10 cellular contexts compared by ENCODE assay signal in the genomic region with DNA sequence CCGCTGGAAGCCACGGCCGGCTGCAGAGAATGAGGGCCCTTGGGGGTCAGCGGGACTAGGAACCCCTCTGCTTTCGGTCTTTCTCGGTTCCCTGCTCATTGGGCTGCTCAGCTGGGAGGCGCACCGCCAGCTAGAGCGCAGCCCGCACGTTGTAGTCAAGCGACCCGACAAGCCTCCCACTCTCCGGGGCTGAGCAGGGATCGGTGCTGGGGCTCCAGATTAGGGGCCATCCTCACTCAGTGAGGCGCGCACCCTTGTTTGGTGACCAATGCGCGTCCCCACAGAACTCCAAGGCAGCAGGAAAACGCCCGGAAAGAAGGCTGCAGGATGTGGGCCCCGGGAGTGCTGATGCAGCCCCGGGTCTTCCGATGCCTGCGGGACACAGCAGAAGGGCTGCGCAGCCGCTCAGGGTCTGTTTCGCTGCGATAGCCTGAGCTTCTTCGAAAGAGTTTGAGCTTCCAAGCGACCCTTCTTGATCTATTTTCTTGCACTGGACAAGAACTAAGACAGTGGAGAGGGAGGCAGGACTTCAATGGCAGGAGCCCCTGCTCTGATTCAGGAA. TPM values are rescaled to one million over a fixed set of nuclear protein-coding genes. Genes with fewer than 3 reads are reported as not detected.
DNase-seq lines count a peak whose midpoint lies in the region; ATAC-seq lines count a peak whose summit lies in the region.
"Not testable (repeated sequence)": the region's sequence is repeated elsewhere in the genome, so short reads cannot be mapped to it uniquely, and the experiment has no call there.
"Had no signal": no experiment of that assay in that cellular context is flagged by ENCODE, and none has a peak within 500 bp of the region (broad histone marks: within the 10 kb centered on the region; RNA-seq: fewer than 3 reads in every experiment).

No MANE protein-coding gene starts in this region.

- not testable (repeated sequence) for H3K27me3 ChIP-seq in right cardiac atrium (ENCODE audit: control insufficient read depth, insufficient read depth)

- peak; percentile 42 for ATAC-seq in T-helper 17 cell
- ATAC-seq in activated naive CD4-positive, alpha-beta T cell treated with anti-CD3 and anti-CD28 coated beads, Interleukin-2, amount 50 U/mL, for 72 hours, result peak; percentile 34 to 37
- peak; percentile 63 for ATAC-seq in Right ventricle myocardium superior (ENCODE audit: poor library complexity)
- peak; percentile 18 to 22 for ATAC-seq in right cardiac atrium
- ATAC-seq in naive thymus-derived CD8-positive, alpha-beta T cell, result peak; percentile 42 to 52
- peak; percentile 23 to 29 for ATAC-seq in stimulated activated naive B cell treated with anti-CD40 and anti-IgM and Interleukin-4, amounts not matched to agents 10 μg/mL and 1 μg/mL and 100 μg/mL, for 72 hours (replicated peaks)

- H3K36me3 Mint-ChIP-seq in T-helper 17 cell (ENCODE audit: low read depth); activated T-cell treated with anti-CD3 and anti-CD28 coated beads, Interleukin-2, amount 50 U/mL, for 24 hours (ENCODE audit: low read depth); activated naive CD4-positive, alpha-beta T cell treated with anti-CD3 and anti-CD28 coated beads, Interleukin-2, amount 50 U/mL, for 72 hours; naive thymus-derived CD8-positive, alpha-beta T cell; stimulated activated naive B cell treated with anti-CD40 and anti-IgM and Interleukin-4, amounts not matched to agents 10 μg/mL and 1 μg/mL and 100 μg/mL, for 72 hours: not testable (repeated sequence)

- POLR2A ChIA-PET in naive thymus-derived CD8-positive, alpha-beta T cell (lab: Charles Lee), result not testable (repeated sequence)

- H3K9me3 Mint-ChIP-seq in activated T-cell treated with anti-CD3 and anti-CD28 coated beads, Interleukin-2, amount 50 U/mL, for 24 hours; activated naive CD4-positive, alpha-beta T cell treated with anti-CD3 and anti-CD28 coated beads, Interleukin-2, amount 50 U/mL, for 72 hours; naive thymus-derived CD8-positive, alpha-beta T cell; stimulated activated naive B cell treated with anti-CD40 and anti-IgM and Interleukin-4, amounts not matched to agents 10 μg/mL and 1 μg/mL and 100 μg/mL, for 72 hours: not testable (repeated sequence)

- not testable (repeated sequence) for H3K4me1 Mint-ChIP-seq in T-helper 17 cell; activated T-cell treated with anti-CD3 and anti-CD28 coated beads, Interleukin-2, amount 50 U/mL, for 24 hours (ENCODE audit: low read depth); naive thymus-derived CD8-positive, alpha-beta T cell; stimulated activated naive B cell treated with anti-CD40 and anti-IgM and Interleukin-4, amounts not matched to agents 10 μg/mL and 1 μg/mL and 100 μg/mL, for 72 hours

- not testable (repeated sequence) for DNase-seq in T-helper 17 cell; activated naive CD4-positive, alpha-beta T cell treated with anti-CD3 and anti-CD28 coated beads, Interleukin-2, amount 50 U/mL, for 72 hours (ENCODE audit: low spot score in 2 of 2); Right ventricle myocardium superior; right cardiac atrium; naive thymus-derived CD8-positive, alpha-beta T cell; stimulated activated naive B cell treated with anti-CD40 and anti-IgM and Interleukin-4, amounts not matched to agents 10 μg/mL and 1 μg/mL and 100 μg/mL, for 72 hours
- DNase-seq in activated T-cell treated with anti-CD3 and anti-CD28 coated beads, Interleukin-2, amount 50 U/mL, for 24 hours, result peak; percentile 25

- H3K4me3 Mint-ChIP-seq in T-helper 17 cell; activated T-cell treated with anti-CD3 and anti-CD28 coated beads, Interleukin-2, amount 50 U/mL, for 24 hours; naive thymus-derived CD8-positive, alpha-beta T cell; stimulated activated naive B cell treated with anti-CD40 and anti-IgM and Interleukin-4, amounts not matched to agents 10 μg/mL and 1 μg/mL and 100 μg/mL, for 72 hours: not testable (repeated sequence)

- H3K9me3 ChIP-seq in T-helper 17 cell (ENCODE audit: control insufficient read depth, low read length, poor library complexity, severe bottlenecking); right cardiac atrium (ENCODE audit: control insufficient read depth, low read length): not testable (repeated sequence)

- intact Hi-C loops in Right ventricle myocardium superior (cut with DNase I); right cardiac atrium (cut with DNase I): not testable (repeated sequence)

- not testable (repeated sequence) for H3K4me3 ChIP-seq in right cardiac atrium (ENCODE audit: low read length)

- no CpG with 5 or more reads among the region's 31 CpGs for WGBS in right cardiac atrium

- H3K27me3 Mint-ChIP-seq in T-helper 17 cell; activated T-cell treated with anti-CD3 and anti-CD28 coated beads, Interleukin-2, amount 50 U/mL, for 24 hours; naive thymus-derived CD8-positive, alpha-beta T cell; stimulated activated naive B cell treated with anti-CD40 and anti-IgM and Interleukin-4, amounts not matched to agents 10 μg/mL and 1 μg/mL and 100 μg/mL, for 72 hours: not testable (repeated sequence)

- not testable (repeated sequence) for H3K27ac ChIP-seq in right cardiac atrium (ENCODE audit: low read length)

- not testable (repeated sequence) for H3K27ac Mint-ChIP-seq in T-helper 17 cell; activated T-cell treated with anti-CD3 and anti-CD28 coated beads, Interleukin-2, amount 50 U/mL, for 24 hours; activated naive CD4-positive, alpha-beta T cell treated with anti-CD3 and anti-CD28 coated beads, Interleukin-2, amount 50 U/mL, for 72 hours; naive thymus-derived CD8-positive, alpha-beta T cell; stimulated activated naive B cell treated with anti-CD40 and anti-IgM and Interleukin-4, amounts not matched to agents 10 μg/mL and 1 μg/mL and 100 μg/mL, for 72 hours

- H3K4me1 ChIP-seq in right cardiac atrium (ENCODE audit: control insufficient read depth, insufficient read depth, low read length), result not testable (repeated sequence)

RNA-seq across cellular contexts. Expression of gene LIMS3, which starts 49.6 kb away (rescaled TPM):
- total RNA-seq in T-helper 17 cell, result 1 to 10 TPM in 1 of 2 donors, not detected in 1; 1.3 TPM
- 1 to 10 TPM in 1 of 2 donors, under 1 TPM in 1; 0.57 to 1.1 TPM for total RNA-seq in activated naive CD4-positive, alpha-beta T cell treated with anti-CD3 and anti-CD28 coated beads, Interleukin-2, amount 50 U/mL, for 72 hours
- total RNA-seq in Right ventricle myocardium superior, result 4.1 TPM
- 1 to 10 TPM; 2.4 to 8.7 (median 3.2) TPM for total RNA-seq in right cardiac atrium
- polyA plus RNA-seq in right cardiac atrium, result 2.0 TPM
- under 1 TPM in 1 of 2 experiments, not detected in 1; 0.23 TPM for total RNA-seq in naive thymus-derived CD8-positive, alpha-beta T cell
- 1 to 10 TPM in 1 of 3 donors, under 1 TPM in 2; 0.48 to 1.8 (median 0.76) TPM for polyA plus RNA-seq in naive thymus-derived CD8-positive, alpha-beta T cell
- total RNA-seq: CD4-positive, CD25-positive, alpha-beta regulatory T cell; G401 had no signal
- polyA plus RNA-seq: H1 had no signal
